ENCODE assay signal across 8 cellular contexts in genomic region chr17:80146121-80147034, GRCh38. TPM values are rescaled to one million over a fixed set of nuclear protein-coding genes. Genes with fewer than 3 reads are reported as not detected.
DNase-seq lines count a peak whose midpoint lies in the region; ATAC-seq lines count a peak whose summit lies in the region.

No MANE protein-coding gene starts in this region.

- peak overlapping the region; percentile 92 for H3K4me3 Mint-ChIP-seq in activated naive CD8-positive, alpha-beta T cell treated with anti-CD3 and anti-CD28 coated beads for 36 hours

- intact Hi-C loops in left ventricle myocardium superior (cut with micrococcal nuclease), result no loop called here

- peak overlapping the region; percentile 96 for H3K27ac Mint-ChIP-seq in activated naive CD8-positive, alpha-beta T cell treated with anti-CD3 and anti-CD28 coated beads for 36 hours

- H3K36me3 Mint-ChIP-seq in activated naive CD8-positive, alpha-beta T cell treated with anti-CD3 and anti-CD28 coated beads for 36 hours, result peaks cover 26% of the 10 kb centered on the region

- H3K27me3 Mint-ChIP-seq in activated naive CD8-positive, alpha-beta T cell treated with anti-CD3 and anti-CD28 coated beads for 36 hours, result no peaks in the 10 kb centered on the region

- ATAC-seq in HG02571 (IDR thresholded peaks at IDR 0.05; ENCODE audit: unreplicated experiment) (peak; percentile 13), left ventricle myocardium superior (peak; percentile 31)

- H3K9me3 Mint-ChIP-seq in activated naive CD8-positive, alpha-beta T cell treated with anti-CD3 and anti-CD28 coated beads for 36 hours, result no peaks in the 10 kb centered on the region

- DNase-seq in activated CD4-positive, alpha-beta T cell treated with anti-CD3 and anti-CD28 coated beads for 48 hours, result peak; percentile 15
- DNase-seq in activated CD4-positive, alpha-beta T cell treated with anti-CD3 and anti-CD28 coated beads, Interleukin-2, amount 50 U/mL, for 4 hours, result no peak
- DNase-seq in NCI-H1105 treated with DMSO at 0.1 percent for 48 hours (lab: John Stamatoyannopoulos, UW) (peak; percentile 28), left ventricle myocardium superior (no peak), retina (peak; percentile 53), T-helper 9 cell (no peak)
- peak; percentile 28 for DNase-seq in activated naive CD8-positive, alpha-beta T cell treated with anti-CD3 and anti-CD28 coated beads for 36 hours

- H3K4me1 Mint-ChIP-seq in activated naive CD8-positive, alpha-beta T cell treated with anti-CD3 and anti-CD28 coated beads for 36 hours, result peaks cover 38% of the 10 kb centered on the region

RNA-seq across cellular contexts. Expression of gene EIF4A3, which starts 0.6 kb away (rescaled TPM):
- 100 to 1,000 TPM; 192 to 197 TPM for total RNA-seq in activated naive CD8-positive, alpha-beta T cell treated with anti-CD3 and anti-CD28 coated beads for 36 hours
- 31.6 TPM for total RNA-seq in left ventricle myocardium superior

RNA-seq across cellular contexts. Expression of gene CARD14, which starts 23.5 kb away (rescaled TPM):
- total RNA-seq in activated naive CD8-positive, alpha-beta T cell treated with anti-CD3 and anti-CD28 coated beads for 36 hours, result not detected
- not detected for total RNA-seq in left ventricle myocardium superior

RNA-seq across cellular contexts. Expression of gene GAA, which starts 45.0 kb away (rescaled TPM):
- 10 to 100 TPM; 39.3 to 43.9 TPM for total RNA-seq in activated naive CD8-positive, alpha-beta T cell treated with anti-CD3 and anti-CD28 coated beads for 36 hours
- 45.8 TPM for total RNA-seq in left ventricle myocardium superior

Comparison
In these comparisons a context has a peak if more than half of its experiments do, and no peak if none do; other contexts are left out.
1. DNase-seq: peak in activated CD4-positive, alpha-beta T cell treated with anti-CD3 and anti-CD28 coated beads for 48 hours (single experiment), NCI-H1105 treated with DMSO at 0.1 percent for 48 hours (single experiment), activated naive CD8-positive, alpha-beta T cell treated with anti-CD3 and anti-CD28 coated beads for 36 hours (single experiment) and retina (single experiment); none in activated CD4-positive, alpha-beta T cell treated with anti-CD3 and anti-CD28 coated beads, Interleukin-2, amount 50 U/mL, for 4 hours (0 of 2), left ventricle myocardium superior (single experiment) and T-helper 9 cell (single experiment).